Comparison of ENCODE assay signal across 7 cellular contexts in genomic region chr7:111694376-111694775, GRCh38.
"Had no signal": no experiment of that assay in that cellular context is flagged by ENCODE, and none has a peak within 500 bp of the region (broad histone marks: within the 10 kb centered on the region; RNA-seq: fewer than 3 reads in every experiment).

No MANE protein-coding gene starts in this region.

- H3K27ac ChIP-seq: HL-60 had no signal

- DNase-seq: H9, HCEC 1CT, HFFc6, KBM-7 had no signal

- ATAC-seq: GM23338, HepG2 had no signal
